Comparison of ENCODE assay signal across 19 cellular contexts in the genomic region with DNA sequence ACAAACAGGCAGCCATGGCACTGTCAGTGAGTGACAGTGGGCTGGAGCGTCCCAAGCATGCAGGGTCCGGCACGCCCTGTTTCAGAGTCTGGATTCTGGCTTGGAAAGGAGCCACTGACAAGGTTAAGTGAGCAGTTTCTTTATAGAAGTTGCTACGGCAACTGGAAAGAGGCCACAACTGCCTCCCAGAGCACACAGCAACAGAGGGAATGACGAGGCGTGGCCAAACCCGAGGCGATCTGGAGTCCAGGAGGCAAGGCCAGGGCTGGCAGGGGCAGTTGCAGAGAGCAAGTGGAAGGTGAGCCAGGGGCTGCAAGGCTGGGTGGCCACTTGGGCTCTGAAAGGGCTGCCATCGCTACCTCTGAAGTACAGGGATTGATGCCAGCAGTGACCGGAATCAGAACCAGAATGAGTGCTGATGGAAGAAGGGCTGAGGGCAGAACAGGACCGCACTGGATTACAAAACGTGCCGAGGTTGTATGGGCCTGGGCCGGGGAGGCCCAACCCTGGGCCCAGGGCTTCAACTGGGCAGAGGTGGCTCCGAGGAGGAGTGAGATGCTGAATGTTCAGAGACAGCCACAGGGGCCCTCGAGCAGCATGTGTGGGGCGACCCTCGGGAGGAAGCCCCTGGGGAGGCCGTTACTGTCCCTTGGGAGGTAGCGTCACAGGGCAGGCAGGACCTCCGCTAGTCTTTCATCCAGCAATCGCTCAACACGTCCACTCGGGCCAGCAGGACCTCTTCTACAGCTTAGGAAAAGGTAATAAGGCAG. TPM values are rescaled to one million over a fixed set of nuclear protein-coding genes. Genes with fewer than 3 reads are reported as not detected.
DNase-seq lines count a peak whose midpoint lies in the region; ATAC-seq and TF ChIP-seq lines count a peak whose summit lies in the region.
"Had no signal": no experiment of that assay in that cellular context is flagged by ENCODE, and none has a peak within 500 bp of the region (broad histone marks: within the 10 kb centered on the region; RNA-seq: fewer than 3 reads in every experiment).

No MANE protein-coding gene starts in this region.

- H3K4me1 ChIP-seq in right cardiac atrium (ENCODE audit: control insufficient read depth, insufficient read depth, low read length) (no peaks in the 10 kb centered on the region), sigmoid colon (peaks cover 0 to 27% (median 24%) of the 10 kb centered on the region in 4 donors)
- H3K4me1 ChIP-seq: breast epithelium had no signal

- H3K36me3 ChIP-seq in sigmoid colon: peaks cover 8 to 61% (median 13%) of the 10 kb centered on the region in 4 donors
- H3K36me3 ChIP-seq: breast epithelium had no signal

- H3K4me3 ChIP-seq in right cardiac atrium (ENCODE audit: low read length) (no peak overlapping the region), sigmoid colon (no peak overlapping the region)
- H3K4me3 ChIP-seq: breast epithelium, upper lobe of left lung had no signal

- no peak for TF ChIP-seq POLR2A in sigmoid colon (IDR thresholded peaks at IDR 0.05)

- H3K9me3 ChIP-seq in right cardiac atrium (ENCODE audit: control insufficient read depth, low read length): no peaks in the 10 kb centered on the region
- H3K9me3 ChIP-seq in sigmoid colon: no peaks in the 10 kb centered on the region
- H3K9me3 ChIP-seq: breast epithelium, upper lobe of left lung had no signal

- intact Hi-C loops in right cardiac atrium (cut with DNase I): no loop called here
- intact Hi-C loops in sigmoid colon (cut with DNase I): no loop called here

- ATAC-seq in right cardiac atrium (peak in 1 of 2 donors; percentile 15), GM21619 (IDR thresholded peaks at IDR 0.05; ENCODE audit: unreplicated experiment) (no peak), HG03378 (IDR thresholded peaks at IDR 0.05; ENCODE audit: unreplicated experiment) (no peak)
- ATAC-seq: activated CD4-positive, alpha-beta T cell treated with anti-CD3 and anti-CD28 coated beads for 36 hours had no signal

- H3K27ac ChIP-seq in right cardiac atrium (ENCODE audit: low read length): no peak overlapping the region
- peak overlapping the region; percentile 18 to 40 (median 40) for H3K27ac ChIP-seq in sigmoid colon
- H3K27ac ChIP-seq: breast epithelium, upper lobe of left lung had no signal

- no peaks in the 10 kb centered on the region for H3K27me3 ChIP-seq in right cardiac atrium (ENCODE audit: control insufficient read depth, insufficient read depth)
- no peaks in the 10 kb centered on the region for H3K27me3 ChIP-seq in sigmoid colon
- H3K27me3 ChIP-seq: breast epithelium, upper lobe of left lung had no signal

- DNase-seq in DMS 273 (lab: John Stamatoyannopoulos, UW; ENCODE audit: unreplicated experiment): peak; percentile 33
- DNase-seq in DMS 273 treated with DMSO at 0.1 percent for 48 hours (lab: John Stamatoyannopoulos, UW): no peak
- peak; percentile 86 for DNase-seq in astrocyte of the hippocampus (ENCODE audit: low read depth, low spot score)
- DNase-seq in right cardiac atrium: peak in 2 of 3 donors; percentile 58 to 68
- DNase-seq in sigmoid colon: no peak
- DNase-seq in midbrain (lab: John Stamatoyannopoulos, UW): no peak
- DNase-seq: 8988T; activated CD4-positive, alpha-beta T cell treated with anti-CD3 and anti-CD28 coated beads for 36 hours; activated CD8-positive, alpha-beta memory T cell treated with anti-CD3 and anti-CD28 coated beads, Interleukin-2, amount 50 U/mL, for 4 hours; activated naive CD4-positive, alpha-beta T cell treated with Interleukin-2 at 50 U/mL for 16 hours; CD4-positive, alpha-beta memory T cell; mesendoderm; NCI-H1105 treated with DMSO at 0.1 percent for 48 hours; NCI-H226; T-helper 9 cell; upper lobe of left lung had no signal

- no peak for TF ChIP-seq EP300 in sigmoid colon (IDR thresholded peaks at IDR 0.05)

- 75% methylated on average over 24 of the region's 24 CpGs for WGBS in right cardiac atrium
- WGBS in sigmoid colon, 2 donors: 64 to 85% methylated on average over 24 of the region's 24 CpGs

- no peak for TF ChIP-seq CTCF in sigmoid colon (IDR thresholded peaks at IDR 0.05)

RNA-seq across cellular contexts. Expression of gene MRPL41, which starts 4.6 kb away (rescaled TPM):
- total RNA-seq in right cardiac atrium (100 to 1,000 TPM; 149 to 194 (median 185) TPM), sigmoid colon (10 to 100 TPM; 38.5 to 73.1 (median 57.9) TPM)
- polyA plus RNA-seq in right cardiac atrium (460 TPM), sigmoid colon (100 to 1,000 TPM in 2 of 3 donors, 10 to 100 TPM in 1; 95.2 to 162 (median 132) TPM)

RNA-seq across cellular contexts. Expression of gene PNPLA7, which starts 6.1 kb away (rescaled TPM):
- total RNA-seq in right cardiac atrium (10 to 100 TPM in 1 of 4 donors, 1 to 10 TPM in 3; 7.4 to 13.0 (median 7.6) TPM), sigmoid colon (10 to 100 TPM in 1 of 4 donors, 1 to 10 TPM in 3; 4.3 to 12.2 (median 8.9) TPM)
- polyA plus RNA-seq in right cardiac atrium (5.5 TPM), sigmoid colon (1 to 10 TPM; 1.8 to 9.5 (median 1.8) TPM)

RNA-seq across cellular contexts. Expression of gene DPH7, which starts 22.5 kb away (rescaled TPM):
- 10 to 100 TPM; 17.8 to 28.1 (median 21.1) TPM for total RNA-seq in right cardiac atrium
- 20.5 TPM for polyA plus RNA-seq in right cardiac atrium
- total RNA-seq in sigmoid colon: 10 to 100 TPM; 28.5 to 43.6 (median 29.0) TPM
- polyA plus RNA-seq in sigmoid colon: 10 to 100 TPM in 2 of 3 donors, 1 to 10 TPM in 1; 6.5 to 29.0 (median 10.2) TPM

RNA-seq across cellular contexts. Expression of gene ZMYND19, which starts 34.1 kb away (rescaled TPM):
- total RNA-seq in right cardiac atrium (1 to 10 TPM; 7.6 to 9.4 (median 9.0) TPM), sigmoid colon (10 to 100 TPM in 2 of 4 donors, 1 to 10 TPM in 2; 7.2 to 13.0 (median 10.0) TPM)
- polyA plus RNA-seq in right cardiac atrium (9.5 TPM), sigmoid colon (10 to 100 TPM in 1 of 3 donors, 1 to 10 TPM in 2; 5.4 to 17.8 (median 9.0) TPM)

RNA-seq across cellular contexts. Expression of gene ARRDC1, which starts 49.2 kb away (rescaled TPM):
- total RNA-seq in right cardiac atrium (10 to 100 TPM; 13.7 to 24.3 (median 20.2) TPM), sigmoid colon (10 to 100 TPM; 12.5 to 26.3 (median 19.7) TPM)
- polyA plus RNA-seq in right cardiac atrium (38.7 TPM), sigmoid colon (100 to 1,000 TPM in 1 of 3 donors, 10 to 100 TPM in 2; 51.7 to 131 (median 71.4) TPM)

Comparison
In these comparisons a context has a peak if more than half of its experiments do, and no peak if none do; other contexts are left out.
1. DNase-seq: peak in DMS 273 (single experiment), astrocyte of the hippocampus (single experiment) and right cardiac atrium (2 of 3); none in DMS 273 treated with DMSO at 0.1 percent for 48 hours (single experiment), sigmoid colon (single experiment) and midbrain (single experiment).